8 cellular contexts compared by ENCODE assay signal in genomic region chr19:32674153-32674958, GRCh38. TPM values are rescaled to one million over a fixed set of nuclear protein-coding genes. Genes with fewer than 3 reads are reported as not detected.
DNase-seq lines count a peak whose midpoint lies in the region; ATAC-seq, FAIRE-seq and TF ChIP-seq lines count a peak whose summit lies in the region.

No MANE protein-coding gene starts in this region.

- H3K9ac ChIP-seq in HepG2 (ENCODE audit: insufficient read depth, low read depth, low read length) = peak overlapping the region; percentile 65

- in situ Hi-C loops in HepG2 (cut with HindIII; ENCODE audit: extremely low pct_ligation_motif_present, low pct_unique_long_range_greater_than_20kb) (no loop called here), transverse colon (cut with MboI; ENCODE audit: low pct_ligation_motif_present in 1 of 4, low pct_unique_long_range_greater_than_20kb in 1 of 4, low sequenced_read_pairs in 3 of 4) (no loop called here)

- CTCF ChIA-PET in HepG2 (lab: Yijun Ruan, JAX; ENCODE audit: low intra/inter-chr PET ratio, low total read pairs) = no interaction called here

- H3K4me1 ChIP-seq in HepG2 (ENCODE audit: insufficient read depth, low read length) (peaks cover 72% of the 10 kb centered on the region), transverse colon (peaks cover 9 to 39% (median 32%) of the 10 kb centered on the region in 4 donors)

- H3K4me3 ChIP-seq in GM08714 (ENCODE audit: low read length) (peak overlapping the region; percentile 73), HepG2 (replicated peaks in 1 of 3; ENCODE audit: insufficient read depth in 1 of 3, low read depth in 2 of 3, low read length in 3 of 3) (peak overlapping the region; percentile 74 to 88 (median 85)), transverse colon (peak overlapping the region; percentile 64 to 88 (median 84))

- peak overlapping the region; percentile 94 for H3K4me2 ChIP-seq in HepG2 (ENCODE audit: low read depth, low read length)

- ATAC-seq in HepG2 = peak; percentile 28
- ATAC-seq in HG02610 (IDR thresholded peaks at IDR 0.05; ENCODE audit: unreplicated experiment) = no peak

- TF ChIP-seq CTCF in HepG2 (CRISPR knock-in tag; IDR thresholded peaks at IDR 0.05) = no peak
- TF ChIP-seq CTCF in transverse colon (IDR thresholded peaks at IDR 0.05) = peak in 1 of 5 experiments; percentile 23

- POLR2A ChIA-PET in HepG2 (lab: Yijun Ruan, JAX) = interaction anchor here (0.8 to 2.3 kb wide), 7 partner anchors 9 to 269 kb away, joined by 3 to 21 read pairs (median 3); partner anchors contain the start of genes DPY19L3, NUDT19 and SLC7A9

- peak; percentile 9 for DNase-seq in HT-29 (ENCODE audit: low spot score)
- no peak for DNase-seq in HepG2 (ENCODE audit: low spot score)
- no peak for DNase-seq in transverse colon
- no peak for DNase-seq in inferior parietal cortex (ENCODE audit: extremely low spot score)
- DNase-seq in globus pallidus (ENCODE audit: low spot score) = no peak

- WGBS in HepG2 (ENCODE audit: low lambda C conversion rate) = 6% methylated on average over 16 of the region's 71 CpGs
- WGBS in transverse colon (ENCODE audit: low coverage in 1 of 2), 2 donors = 1 to 3% methylated on average over 5 to 46 of the region's 71 CpGs

- peaks cover 31% of the 10 kb centered on the region for H3K79me2 ChIP-seq in HepG2 (ENCODE audit: insufficient read depth, low read length)

- peak overlapping the region; percentile 65 for H3K27ac ChIP-seq in angular gyrus (ENCODE audit: low read depth, low read length)
- peak overlapping the region; percentile 51 for H3K27ac ChIP-seq in HepG2 (ENCODE audit: extremely low read length, insufficient read depth, low read length)
- peak overlapping the region; percentile 85 to 93 (median 87) for H3K27ac ChIP-seq in transverse colon

- peaks cover 3 to 15% of the 10 kb centered on the region in 2 experiments; a peak in 4 of 5 replicates for H3K27me3 ChIP-seq in HepG2 (ENCODE audit: control insufficient read depth in 1 of 2, insufficient read depth in 2 of 2, low read length in 2 of 2)
- peaks cover 31% of the 10 kb centered on the region for H3K27me3 ChIP-seq in transverse colon

- intact Hi-C loops in HepG2 (cut with micrococcal nuclease; ENCODE audit: unreplicated experiment) (no loop called here), transverse colon (cut with DNase I; ENCODE audit: low total_unique reads) (no loop called here)

- peaks cover 28% of the 10 kb centered on the region for H4K20me1 ChIP-seq in HepG2 (ENCODE audit: insufficient read depth, low read length)

- BruUV-seq in HepG2 (replicated peaks; lab: Mats Ljungman, UMichigan) = TSS peak; percentile 59

- no peak overlapping the region for H2AFZ ChIP-seq in HepG2 (ENCODE audit: low read length)

- no peak; the same call in 1 of the 2 replicates for TF ChIP-seq RAD21 in HepG2 (CRISPR knock-in tag; IDR thresholded peaks at IDR 0.05)

- no peak for FAIRE-seq in HepG2 (lab: Jason Lieb, UNC)

- H3K36me3 ChIP-seq in HepG2 (replicated peaks in 1 of 2; ENCODE audit: control insufficient read depth in 1 of 2, insufficient read depth in 2 of 2, low read length in 2 of 2) = no peaks in the 10 kb centered on the region
- no peaks in the 10 kb centered on the region for H3K36me3 ChIP-seq in transverse colon

- no peak for TF ChIP-seq EP300 in HepG2 (IDR thresholded peaks at IDR 0.05; ENCODE audit: low read depth in 2 of 2, low read length in 2 of 2)
- no peak for TF ChIP-seq EP300 in HepG2 (CRISPR knock-in tag; IDR thresholded peaks at IDR 0.05; ENCODE audit: borderline replicate concordance)
- no peak for TF ChIP-seq EP300 in transverse colon (IDR thresholded peaks at IDR 0.05; ENCODE audit: low read depth)

- H3K9me3 ChIP-seq in HepG2 (ENCODE audit: low read length) (no peaks in the 10 kb centered on the region), transverse colon (no peaks in the 10 kb centered on the region)

- TF ChIP-seq POLR2A in HepG2 (IDR thresholded peaks at IDR 0.05; ENCODE audit: insufficient read depth in 1 of 2, low read depth in 2 of 2, low read length in 2 of 2) = no peak
- no peak for TF ChIP-seq POLR2A in transverse colon (IDR thresholded peaks at IDR 0.05)

RNA-seq across cellular contexts. Expression of gene ANKRD27, which starts 0.6 kb away (rescaled TPM):
- 39.4 and 43.1 TPM in 2 replicates for total RNA-seq in HT-29 (2014; rRNA removed; shearing (Covaris generic))
- 23.7 and 30.6 TPM in 2 replicates for total RNA-seq in HepG2 (2016; rRNA removed; fragmentation: Illumina TruSeq; extraction: Trizol)
- 3.9 and 4.2 TPM in 2 replicates for total RNA-seq in HepG2 (2016; cell fraction: cytosol; rRNA removed; fragmentation: Illumina TruSeq; extraction: Trizol; ENCODE audit: low read depth)
- 21.5 and 27.9 TPM in 2 replicates for total RNA-seq in HepG2 (2016; cell fraction: insoluble cytoplasmic fraction; rRNA removed; fragmentation: Illumina TruSeq; extraction: Trizol)
- total RNA-seq in HepG2 (2016; cell fraction: membrane; rRNA removed; fragmentation: Illumina TruSeq; extraction: Trizol) = 13.6 and 15.8 TPM in 2 replicates
- 18.1 and 18.7 TPM in 2 replicates for total RNA-seq in HepG2 (2016; cell fraction: nucleus; rRNA removed; fragmentation: Illumina TruSeq; extraction: Trizol)
- polyA plus RNA-seq in HepG2 (2011; rRNA removed) = 20.4 and 22.2 TPM in 2 replicates
- polyA plus RNA-seq in HepG2 (2011; cell fraction: cytosol; rRNA removed) = 17.4 and 17.5 TPM in 2 replicates
- polyA plus RNA-seq in HepG2 (2011; cell fraction: nucleus; rRNA removed) = 25.3 and 27.9 TPM in 2 replicates
- 14.5 and 15.6 TPM in 2 replicates for polyA plus RNA-seq in HepG2 (2012)
- polyA plus RNA-seq in HepG2 (2016; cell fraction: cytosol; fragmentation: Illumina TruSeq; extraction: Trizol; ENCODE audit: low read depth) = 1.1 and 1.6 TPM in 2 replicates
- 17.2 and 20.4 TPM in 2 replicates for polyA plus RNA-seq in HepG2 (2016; cell fraction: insoluble cytoplasmic fraction; fragmentation: Illumina TruSeq; extraction: Trizol; ENCODE audit: low read depth)
- 5.4 and 5.6 TPM in 2 replicates for polyA plus RNA-seq in HepG2 (2016; cell fraction: membrane; fragmentation: Illumina TruSeq; extraction: Trizol; ENCODE audit: low read depth)
- 21.2 and 21.9 TPM in 2 replicates for polyA plus RNA-seq in HepG2 (2016; cell fraction: nucleus; fragmentation: Illumina TruSeq; extraction: Trizol; ENCODE audit: insufficient read depth, low read depth)
- 33.4 and 37.1 TPM in 2 replicates for polyA minus RNA-seq in HepG2 (2011; rRNA and poly(A)+ RNA removed; ENCODE audit: low replicate concordance)
- polyA minus RNA-seq in HepG2 (2011; cell fraction: cytosol; rRNA and poly(A)+ RNA removed) = 17.4 and 20.0 TPM in 2 replicates
- polyA minus RNA-seq in HepG2 (2011; cell fraction: nucleus; rRNA and poly(A)+ RNA removed) = 38.9 and 44.3 TPM in 2 replicates
- total RNA-seq in transverse colon = 10 to 100 TPM; 14.7 to 44.3 (median 34.6) TPM

RNA-seq across cellular contexts. Expression of gene RGS9BP, which starts 1.3 kb away (rescaled TPM):
- total RNA-seq in HT-29 (2014; rRNA removed; shearing (Covaris generic)) = 0.70 and 1.0 TPM in 2 replicates
- total RNA-seq in HepG2 (2016; rRNA removed; fragmentation: Illumina TruSeq; extraction: Trizol) (not detected in 2 replicates), transverse colon (under 1 TPM in 3 of 4 donors, not detected in 1; 0.14 to 0.60 (median 0.16) TPM)
- not detected in 2 replicates for total RNA-seq in HepG2 (2016; cell fraction: cytosol; rRNA removed; fragmentation: Illumina TruSeq; extraction: Trizol; ENCODE audit: low read depth)
- 0.07 and 0.09 TPM in 2 replicates for total RNA-seq in HepG2 (2016; cell fraction: insoluble cytoplasmic fraction; rRNA removed; fragmentation: Illumina TruSeq; extraction: Trizol)
- total RNA-seq in HepG2 (2016; cell fraction: membrane; rRNA removed; fragmentation: Illumina TruSeq; extraction: Trizol) = 0.06 TPM in 1 of 2 replicates, not detected in the other
- total RNA-seq in HepG2 (2016; cell fraction: nucleus; rRNA removed; fragmentation: Illumina TruSeq; extraction: Trizol) = not detected in 2 replicates
- 0.01 and 0.03 TPM in 2 replicates for polyA plus RNA-seq in HepG2 (2011; rRNA removed)
- 0.05 and 0.06 TPM in 2 replicates for polyA plus RNA-seq in HepG2 (2011; cell fraction: cytosol; rRNA removed)
- 0.03 and 0.10 TPM in 2 replicates for polyA plus RNA-seq in HepG2 (2011; cell fraction: nucleus; rRNA removed)
- 0.05 TPM in 1 of 2 replicates, not detected in the other for polyA plus RNA-seq in HepG2 (2012)
- not detected in 2 replicates for polyA plus RNA-seq in HepG2 (2016; cell fraction: cytosol; fragmentation: Illumina TruSeq; extraction: Trizol; ENCODE audit: low read depth)
- not detected in 2 replicates for polyA plus RNA-seq in HepG2 (2016; cell fraction: insoluble cytoplasmic fraction; fragmentation: Illumina TruSeq; extraction: Trizol; ENCODE audit: low read depth)
- polyA plus RNA-seq in HepG2 (2016; cell fraction: membrane; fragmentation: Illumina TruSeq; extraction: Trizol; ENCODE audit: low read depth) = not detected in 2 replicates
- polyA plus RNA-seq in HepG2 (2016; cell fraction: nucleus; fragmentation: Illumina TruSeq; extraction: Trizol; ENCODE audit: insufficient read depth, low read depth) = not detected in 2 replicates
- polyA minus RNA-seq in HepG2 (2011; rRNA and poly(A)+ RNA removed; ENCODE audit: low replicate concordance) = 0.04 and 0.58 TPM in 2 replicates
- polyA minus RNA-seq in HepG2 (2011; cell fraction: cytosol; rRNA and poly(A)+ RNA removed) = not detected in 2 replicates
- polyA minus RNA-seq in HepG2 (2011; cell fraction: nucleus; rRNA and poly(A)+ RNA removed) = 0.13 TPM in 1 of 2 replicates, not detected in the other

RNA-seq across cellular contexts. Expression of gene NUDT19, which starts 17.3 kb away (rescaled TPM):
- 18.4 and 19.9 TPM in 2 replicates for total RNA-seq in HT-29 (2014; rRNA removed; shearing (Covaris generic))
- total RNA-seq in HepG2 (2016; rRNA removed; fragmentation: Illumina TruSeq; extraction: Trizol) (3.6 and 3.9 TPM in 2 replicates), transverse colon (10 to 100 TPM in 3 of 4 donors, 1 to 10 TPM in 1; 4.2 to 15.2 (median 12.8) TPM)
- 0.51 and 0.53 TPM in 2 replicates for total RNA-seq in HepG2 (2016; cell fraction: cytosol; rRNA removed; fragmentation: Illumina TruSeq; extraction: Trizol; ENCODE audit: low read depth)
- total RNA-seq in HepG2 (2016; cell fraction: insoluble cytoplasmic fraction; rRNA removed; fragmentation: Illumina TruSeq; extraction: Trizol) = 2.7 and 3.3 TPM in 2 replicates
- 2.2 and 2.4 TPM in 2 replicates for total RNA-seq in HepG2 (2016; cell fraction: membrane; rRNA removed; fragmentation: Illumina TruSeq; extraction: Trizol)
- 2.1 and 2.5 TPM in 2 replicates for total RNA-seq in HepG2 (2016; cell fraction: nucleus; rRNA removed; fragmentation: Illumina TruSeq; extraction: Trizol)
- polyA plus RNA-seq in HepG2 (2011; rRNA removed) = 2.9 and 3.1 TPM in 2 replicates
- 1.7 and 2.2 TPM in 2 replicates for polyA plus RNA-seq in HepG2 (2011; cell fraction: cytosol; rRNA removed)
- 1.9 and 2.2 TPM in 2 replicates for polyA plus RNA-seq in HepG2 (2011; cell fraction: nucleus; rRNA removed)
- 2.2 and 3.2 TPM in 2 replicates for polyA plus RNA-seq in HepG2 (2012)
- polyA plus RNA-seq in HepG2 (2016; cell fraction: cytosol; fragmentation: Illumina TruSeq; extraction: Trizol; ENCODE audit: low read depth) = 0.35 and 0.51 TPM in 2 replicates
- 4.9 and 5.3 TPM in 2 replicates for polyA plus RNA-seq in HepG2 (2016; cell fraction: insoluble cytoplasmic fraction; fragmentation: Illumina TruSeq; extraction: Trizol; ENCODE audit: low read depth)
- 1.7 TPM in 2 replicates for polyA plus RNA-seq in HepG2 (2016; cell fraction: membrane; fragmentation: Illumina TruSeq; extraction: Trizol; ENCODE audit: low read depth)
- 4.1 and 4.4 TPM in 2 replicates for polyA plus RNA-seq in HepG2 (2016; cell fraction: nucleus; fragmentation: Illumina TruSeq; extraction: Trizol; ENCODE audit: insufficient read depth, low read depth)
- 4.3 and 11.5 TPM in 2 replicates for polyA minus RNA-seq in HepG2 (2011; rRNA and poly(A)+ RNA removed; ENCODE audit: low replicate concordance)
- polyA minus RNA-seq in HepG2 (2011; cell fraction: cytosol; rRNA and poly(A)+ RNA removed) = 4.1 and 5.1 TPM in 2 replicates
- polyA minus RNA-seq in HepG2 (2011; cell fraction: nucleus; rRNA and poly(A)+ RNA removed) = 4.5 TPM in 2 replicates

RNA-seq across cellular contexts. Expression of gene TDRD12, which starts 45.2 kb away (rescaled TPM):
- total RNA-seq in HT-29 (2014; rRNA removed; shearing (Covaris generic)) = 0.03 TPM in 1 of 2 replicates, not detected in the other
- 0.40 and 0.60 TPM in 2 replicates for total RNA-seq in HepG2 (2016; rRNA removed; fragmentation: Illumina TruSeq; extraction: Trizol)
- total RNA-seq in HepG2 (2016; cell fraction: cytosol; rRNA removed; fragmentation: Illumina TruSeq; extraction: Trizol; ENCODE audit: low read depth) = 0.20 TPM in 1 of 2 replicates, not detected in the other
- total RNA-seq in HepG2 (2016; cell fraction: insoluble cytoplasmic fraction; rRNA removed; fragmentation: Illumina TruSeq; extraction: Trizol) = 0.39 and 0.50 TPM in 2 replicates
- total RNA-seq in HepG2 (2016; cell fraction: membrane; rRNA removed; fragmentation: Illumina TruSeq; extraction: Trizol) = 0.28 and 0.40 TPM in 2 replicates
- 0.38 and 0.47 TPM in 2 replicates for total RNA-seq in HepG2 (2016; cell fraction: nucleus; rRNA removed; fragmentation: Illumina TruSeq; extraction: Trizol)
- 0.03 and 0.05 TPM in 2 replicates for polyA plus RNA-seq in HepG2 (2011; rRNA removed)
- 0.03 and 0.04 TPM in 2 replicates for polyA plus RNA-seq in HepG2 (2011; cell fraction: cytosol; rRNA removed)
- 0.11 and 0.19 TPM in 2 replicates for polyA plus RNA-seq in HepG2 (2011; cell fraction: nucleus; rRNA removed)
- polyA plus RNA-seq in HepG2 (2012) = 0.27 TPM in 1 of 2 replicates, not detected in the other
- 0.14 TPM in 1 of 2 replicates, not detected in the other for polyA plus RNA-seq in HepG2 (2016; cell fraction: cytosol; fragmentation: Illumina TruSeq; extraction: Trizol; ENCODE audit: low read depth)
- 0.13 and 0.16 TPM in 2 replicates for polyA plus RNA-seq in HepG2 (2016; cell fraction: insoluble cytoplasmic fraction; fragmentation: Illumina TruSeq; extraction: Trizol; ENCODE audit: low read depth)
- 0.13 TPM in 1 of 2 replicates, not detected in the other for polyA plus RNA-seq in HepG2 (2016; cell fraction: membrane; fragmentation: Illumina TruSeq; extraction: Trizol; ENCODE audit: low read depth)
- 0.99 and 1.5 TPM in 2 replicates for polyA plus RNA-seq in HepG2 (2016; cell fraction: nucleus; fragmentation: Illumina TruSeq; extraction: Trizol; ENCODE audit: insufficient read depth, low read depth)
- polyA minus RNA-seq in HepG2 (2011; rRNA and poly(A)+ RNA removed; ENCODE audit: low replicate concordance) = not detected in 2 replicates
- polyA minus RNA-seq in HepG2 (2011; cell fraction: cytosol; rRNA and poly(A)+ RNA removed) = not detected in 2 replicates
- polyA minus RNA-seq in HepG2 (2011; cell fraction: nucleus; rRNA and poly(A)+ RNA removed) = 0.12 TPM in 1 of 2 replicates, not detected in the other
- total RNA-seq in transverse colon = under 1 TPM in 1 of 4 donors, not detected in 3; 0.48 TPM
